ENCODE assay signal across 8 cellular contexts in the genomic region with DNA sequence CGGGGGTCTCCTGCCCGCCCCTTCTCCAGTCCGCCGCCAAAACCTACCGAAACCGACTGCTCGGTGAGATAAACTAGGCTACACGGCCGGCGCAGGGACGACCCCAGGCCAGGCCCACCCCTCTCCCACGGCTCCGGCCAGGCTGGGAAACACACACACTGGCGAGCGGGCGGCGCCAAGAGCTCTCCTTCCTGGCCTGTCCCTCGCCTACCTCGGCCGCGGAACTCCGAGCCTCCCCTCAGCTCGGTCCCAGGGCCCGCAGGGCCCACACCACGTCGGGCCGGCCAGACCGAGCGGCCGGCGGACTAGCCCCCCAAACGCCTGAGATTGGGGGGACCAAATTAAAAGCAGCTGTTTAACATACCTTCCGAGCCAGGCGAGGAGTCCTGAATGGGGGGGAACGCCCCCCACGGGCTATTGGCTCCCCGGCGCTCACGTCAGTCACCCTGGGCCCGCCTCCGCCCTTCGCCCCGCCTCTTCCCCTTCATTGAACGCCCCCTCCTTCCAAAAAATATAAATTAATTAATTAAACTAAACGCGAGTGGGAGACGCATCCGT. TPM values are rescaled to one million over a fixed set of nuclear protein-coding genes. Genes with fewer than 3 reads are reported as not detected.
DNase-seq lines count a peak whose midpoint lies in the region; ATAC-seq and TF ChIP-seq lines count a peak whose summit lies in the region.

No MANE protein-coding gene starts in this region.

- H3K36me3 Mint-ChIP-seq in T-helper 1 cell treated with Interleukin-12 subunit alpha and Interleukin-12 subunit beta and Interleukin-4 antibody, amounts not matched to agents 30 μg/mL and 1 μg/mL, for 36 hours (ENCODE audit: low read depth), result no peaks in the 10 kb centered on the region

- H3K4me3 ChIP-seq in GM08714 (ENCODE audit: low read length) (peak overlapping the region; percentile 84), heart right ventricle (peak overlapping the region; percentile 61 to 99 (median 94)), transverse colon (peak overlapping the region; percentile 63 to 83 (median 80))

- peaks cover 22% of the 10 kb centered on the region for H3K4me1 Mint-ChIP-seq in T-helper 1 cell treated with Interleukin-12 subunit alpha and Interleukin-12 subunit beta and Interleukin-4 antibody, amounts not matched to agents 30 μg/mL and 1 μg/mL, for 36 hours (ENCODE audit: low read depth)

- ATAC-seq in heart right ventricle, result peak in 7 of 8 donors; percentile 6 to 21 (median 18)
- no peak for ATAC-seq in HG03175 (IDR thresholded peaks at IDR 0.05; ENCODE audit: unreplicated experiment)

- in situ Hi-C loops in transverse colon (cut with MboI; ENCODE audit: low pct_ligation_motif_present in 1 of 4, low pct_unique_long_range_greater_than_20kb in 1 of 4, low sequenced_read_pairs in 3 of 4), result loop anchor here in 1 of 4 donors (10.0 kb wide), 1 partner anchor 91 kb away; the partner anchor contains the start of gene MAN2C1

- H3K27ac Mint-ChIP-seq in T-helper 1 cell treated with Interleukin-12 subunit alpha and Interleukin-12 subunit beta and Interleukin-4 antibody, amounts not matched to agents 30 μg/mL and 1 μg/mL, for 36 hours, result peak overlapping the region; percentile 92

- no peaks in the 10 kb centered on the region for H3K27me3 Mint-ChIP-seq in T-helper 1 cell treated with Interleukin-12 subunit alpha and Interleukin-12 subunit beta and Interleukin-4 antibody, amounts not matched to agents 30 μg/mL and 1 μg/mL, for 36 hours (ENCODE audit: low read depth)

- H3K9me3 ChIP-seq in heart right ventricle (no peaks in the 10 kb centered on the region), transverse colon (no peaks in the 10 kb centered on the region)

- H3K27me3 ChIP-seq in heart right ventricle, result no peaks in the 10 kb centered on the region
- H3K27me3 ChIP-seq in transverse colon, result no peaks in the 10 kb centered on the region

- TF ChIP-seq EP300 in transverse colon (IDR thresholded peaks at IDR 0.05; ENCODE audit: low read depth), result no peak

- TF ChIP-seq POLR2A in transverse colon (IDR thresholded peaks at IDR 0.05), result peak; percentile 71

- intact Hi-C loops in heart right ventricle (cut with DNase I) (loop anchor here in 1 of 10 donors (10.0 kb wide), 1 partner anchor 169 kb away; the partner anchor contains the start of gene SNUPN), posterior cingulate gyrus (cut with DNase I) (loop anchor here (2.0 kb wide), 1 partner anchor 123 kb away; the partner anchor contains the start of gene PTPN9), transverse colon (cut with DNase I; ENCODE audit: low total_unique reads) (loop anchor here (5.0 kb wide), 1 partner anchor 122 kb away; the partner anchor contains the start of gene PTPN9)

- 0% methylated on average over 47 to 48 of the region's 48 CpGs for WGBS in heart right ventricle, 2 donors
- WGBS in transverse colon (ENCODE audit: low coverage in 1 of 2), 2 donors, result 0% methylated on average over 32 of the region's 48 CpGs; no CpG with 5 or more reads in 1 of the 2 donors

- H3K36me3 ChIP-seq in heart right ventricle (no peaks in the 10 kb centered on the region), transverse colon (no peaks in the 10 kb centered on the region)

- H3K4me1 ChIP-seq in heart right ventricle, result peaks cover 0 to 26% (median 15%) of the 10 kb centered on the region in 9 donors
- H3K4me1 ChIP-seq in transverse colon, result peaks cover 0 to 19% (median 16%) of the 10 kb centered on the region in 4 donors

- H3K27ac ChIP-seq in heart right ventricle (peak overlapping the region; percentile 90 to 99 (median 98)), transverse colon (peak overlapping the region; percentile 98 to 99 (median 98))

- H3K4me3 Mint-ChIP-seq in T-helper 1 cell treated with Interleukin-12 subunit alpha and Interleukin-12 subunit beta and Interleukin-4 antibody, amounts not matched to agents 30 μg/mL and 1 μg/mL, for 36 hours, result peak overlapping the region; percentile 91

- no peaks in the 10 kb centered on the region for H3K9me3 Mint-ChIP-seq in T-helper 1 cell treated with Interleukin-12 subunit alpha and Interleukin-12 subunit beta and Interleukin-4 antibody, amounts not matched to agents 30 μg/mL and 1 μg/mL, for 36 hours

- peak; percentile 46 for DNase-seq in NCI-H1105 (lab: John Stamatoyannopoulos, UW)
- DNase-seq in amniotic stem cell (lab: John Stamatoyannopoulos, UW), result peak; percentile 73
- peak; percentile 88 to 91 for DNase-seq in heart right ventricle
- DNase-seq in posterior cingulate gyrus, result peak; percentile 81 to 99 (median 88)
- DNase-seq in transverse colon, result peak; percentile 93

- TF ChIP-seq CTCF in heart right ventricle (IDR thresholded peaks at IDR 0.05) (peak in 1 of 9 donors; percentile 4), transverse colon (IDR thresholded peaks at IDR 0.05) (no peak)

RNA-seq across cellular contexts. Expression of gene SIN3A, which starts 4.0 kb away (rescaled TPM):
- total RNA-seq in heart right ventricle, result 10 to 100 TPM; 24.9 to 41.8 (median 29.9) TPM
- 1 to 10 TPM; 7.9 to 8.2 TPM for polyA plus RNA-seq in heart right ventricle
- total RNA-seq in transverse colon, result 10 to 100 TPM; 39.3 to 88.0 (median 72.6) TPM
